Comparison of ENCODE assay signal across 15 cellular contexts in the genomic region with DNA sequence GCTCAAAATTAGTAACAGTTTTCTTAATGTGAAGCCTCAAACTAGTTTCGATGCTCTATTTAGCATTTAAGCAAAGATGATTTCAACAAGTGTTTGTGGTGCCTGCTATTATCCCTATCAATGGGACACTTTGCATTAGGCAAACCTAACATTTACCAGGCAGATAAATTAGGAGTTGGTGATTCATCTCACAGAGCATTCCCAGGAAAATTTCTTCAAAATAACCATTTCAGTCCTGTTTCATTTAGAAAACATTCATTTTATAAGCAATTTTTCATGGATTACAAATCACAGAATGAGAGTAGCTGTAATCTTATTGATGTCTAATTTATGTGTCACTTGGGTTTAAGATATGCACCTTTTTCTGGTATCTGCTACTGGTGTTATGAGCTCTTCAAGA.
DNase-seq lines count a peak whose midpoint lies in the region; ATAC-seq and TF ChIP-seq lines count a peak whose summit lies in the region.
"Had no signal": no experiment of that assay in that cellular context is flagged by ENCODE, and none has a peak within 500 bp of the region (broad histone marks: within the 10 kb centered on the region; RNA-seq: fewer than 3 reads in every experiment).

No MANE protein-coding gene starts in this region.

- peaks cover 56% of the 10 kb centered on the region for H3K4me1 Mint-ChIP-seq in HFFc6 (ENCODE audit: low read depth)

- H3K4me1 ChIP-seq in ascending aorta (peaks cover 0 to 33% of the 10 kb centered on the region in 2 donors), mesenchymal stem cell (ENCODE audit: control insufficient read depth, insufficient read depth, low read depth, low read length) (peaks cover 9% of the 10 kb centered on the region), subcutaneous abdominal adipose tissue (ENCODE audit: control insufficient read depth in 5 of 5, insufficient read depth in 5 of 5, low read length in 5 of 5) (peaks cover 3 to 23% (median 16%) of the 10 kb centered on the region in 5 donors), breast epithelium (no peaks in the 10 kb centered on the region)

- no peak for TF ChIP-seq POLR2A in breast epithelium (IDR thresholded peaks at IDR 0.05)

- H3K27me3 Mint-ChIP-seq in HFFc6 (ENCODE audit: insufficient read depth), result no peaks in the 10 kb centered on the region

- H3K9ac ChIP-seq in mesenchymal stem cell (ENCODE audit: low read length), result peak overlapping the region; percentile 28
- H3K9ac ChIP-seq in subcutaneous abdominal adipose tissue (ENCODE audit: low read length in 5 of 5), result no peak overlapping the region
- H3K9ac ChIP-seq: KMS-11 had no signal

- no CpG with 5 or more reads among the region's 1 CpG for WGBS in mesenchymal stem cell

- ATAC-seq in GM21381 (IDR thresholded peaks at IDR 0.05; ENCODE audit: unreplicated experiment), result no peak
- ATAC-seq: GM23338 had no signal

- no peak overlapping the region for H3K4me3 Mint-ChIP-seq in HFFc6
- H3K4me3 Mint-ChIP-seq: CD14-positive monocyte, GM23338 had no signal

- no peak overlapping the region for H2AK5ac ChIP-seq in mesenchymal stem cell (ENCODE audit: low read length, severe bottlenecking)

- H3K9me3 ChIP-seq in ascending aorta (no peaks in the 10 kb centered on the region), mesenchymal stem cell (ENCODE audit: control insufficient read depth, low read length) (no peaks in the 10 kb centered on the region), subcutaneous abdominal adipose tissue (ENCODE audit: control insufficient read depth in 5 of 5, low read length in 5 of 5) (no peaks in the 10 kb centered on the region), breast epithelium (no peaks in the 10 kb centered on the region)

- no peak overlapping the region for H2BK120ac ChIP-seq in mesenchymal stem cell (ENCODE audit: low read depth, low read length)

- H3K36me3 Mint-ChIP-seq in HFFc6 (ENCODE audit: low read depth), result no peaks in the 10 kb centered on the region
- H3K36me3 Mint-ChIP-seq: CD14-positive monocyte had no signal

- H2BK5ac ChIP-seq in mesenchymal stem cell (ENCODE audit: low read depth, low read length, poor library complexity, severe bottlenecking), result no peak overlapping the region

- H2BK15ac ChIP-seq in mesenchymal stem cell (ENCODE audit: low read depth, poor library complexity, severe bottlenecking), result no peak overlapping the region

- intact Hi-C loops in ascending aorta (cut with DNase I), result loop anchor here (2.0 to 10.0 kb wide), 3 partner anchors 73 to 1055 kb away; partner anchors contain the start of genes ACYP2 and EML6
- intact Hi-C loops in breast epithelium (cut with DNase I; ENCODE audit: low total_unique reads), result no loop called here

- H4K8ac ChIP-seq in mesenchymal stem cell (ENCODE audit: low read length), result no peak overlapping the region

- H2AFZ ChIP-seq in mesenchymal stem cell (ENCODE audit: low read depth, low read length), result no peak overlapping the region
- H2AFZ ChIP-seq: GM23338 had no signal

- peaks cover 16% of the 10 kb centered on the region for H3K79me1 ChIP-seq in mesenchymal stem cell (replicated peaks; ENCODE audit: low read length, poor library complexity, severe bottlenecking)

- no peak overlapping the region for H2BK12ac ChIP-seq in mesenchymal stem cell (ENCODE audit: low read length in 2 of 2)

- H3K27ac Mint-ChIP-seq in HFFc6, result peak overlapping the region; percentile 66
- H3K27ac Mint-ChIP-seq: CD14-positive monocyte, GM23338 had no signal

- DNase-seq in HFFc6 (no peak), ascending aorta (ENCODE audit: low spot score in 2 of 2) (no peak), mesenchymal stem cell (no peak), breast epithelium (ENCODE audit: low spot score in 2 of 2) (no peak), NCI-H2107 (lab: John Stamatoyannopoulos, UW) (no peak), SIG-M5 treated with dmso at 0.1 percent for 504 hours (lab: John Stamatoyannopoulos, UW; ENCODE audit: unreplicated experiment) (no peak)
- DNase-seq: AML-193, NCI-H1092, NCI-H226, NCI-H524 treated with DMSO at 0.1 percent for 48 hours had no signal

- TF ChIP-seq CTCF in HFFc6 (IDR thresholded peaks at IDR 0.05) (no peak), ascending aorta (IDR thresholded peaks at IDR 0.05) (no peak), breast epithelium (IDR thresholded peaks at IDR 0.05) (no peak)

- H3K4me2 ChIP-seq in mesenchymal stem cell (ENCODE audit: low read length, poor library complexity, severe bottlenecking), result no peak overlapping the region
- H3K4me2 ChIP-seq: GM23338, KMS-11 had no signal

- H3K23ac ChIP-seq in mesenchymal stem cell (ENCODE audit: low read length in 2 of 2), result no peak overlapping the region

- H4K91ac ChIP-seq in mesenchymal stem cell (ENCODE audit: low read length), result no peak overlapping the region

- H3K36me3 ChIP-seq in ascending aorta (no peaks in the 10 kb centered on the region), mesenchymal stem cell (ENCODE audit: control insufficient read depth in 1 of 2, insufficient read depth in 2 of 2, low read depth in 1 of 2, low read length in 2 of 2) (no peaks in the 10 kb centered on the region), subcutaneous abdominal adipose tissue (ENCODE audit: control insufficient read depth in 5 of 5, insufficient read depth in 5 of 5, low read length in 5 of 5) (no peaks in the 10 kb centered on the region), breast epithelium (no peaks in the 10 kb centered on the region)

- no peak overlapping the region for H3K4ac ChIP-seq in mesenchymal stem cell (ENCODE audit: low read depth in 1 of 2, low read length in 2 of 2)

- H3K27ac ChIP-seq in ascending aorta, result peak overlapping the region; percentile 73
- no peak overlapping the region for H3K27ac ChIP-seq in mesenchymal stem cell (ENCODE audit: low read length, poor library complexity, severe bottlenecking)
- H3K27ac ChIP-seq in subcutaneous abdominal adipose tissue (ENCODE audit: low read depth, low read length), result peak overlapping the region; percentile 2
- peak overlapping the region in 1 of 2 donors; percentile 53 for H3K27ac ChIP-seq in breast epithelium
- H3K27ac ChIP-seq: KMS-11 had no signal

- no peaks in the 10 kb centered on the region for H3K9me3 Mint-ChIP-seq in HFFc6
- H3K9me3 Mint-ChIP-seq: CD14-positive monocyte, GM23338 had no signal

- no peak overlapping the region for H3K18ac ChIP-seq in mesenchymal stem cell (ENCODE audit: low read depth in 1 of 2, low read length in 2 of 2)

- H3K27me3 ChIP-seq in ascending aorta (no peaks in the 10 kb centered on the region), mesenchymal stem cell (ENCODE audit: control insufficient read depth in 1 of 2, insufficient read depth in 1 of 2, low read length in 2 of 2) (no peaks in the 10 kb centered on the region), subcutaneous abdominal adipose tissue (ENCODE audit: control insufficient read depth in 5 of 5, insufficient read depth in 4 of 5, low read length in 5 of 5) (no peaks in the 10 kb centered on the region), breast epithelium (no peaks in the 10 kb centered on the region)

- H3K14ac ChIP-seq in mesenchymal stem cell (ENCODE audit: low read length in 2 of 2), result no peak overlapping the region

- H3K4me3 ChIP-seq in ascending aorta (no peak overlapping the region), mesenchymal stem cell (ENCODE audit: insufficient read depth in 1 of 2, low read depth in 1 of 2, low read length in 2 of 2) (no peak overlapping the region), subcutaneous abdominal adipose tissue (ENCODE audit: low read depth in 1 of 5, low read length in 5 of 5) (no peak overlapping the region), breast epithelium (no peak overlapping the region)
- H3K4me3 ChIP-seq: GM23338 had no signal
